5 cellular contexts compared by ENCODE assay signal in the genomic region with DNA sequence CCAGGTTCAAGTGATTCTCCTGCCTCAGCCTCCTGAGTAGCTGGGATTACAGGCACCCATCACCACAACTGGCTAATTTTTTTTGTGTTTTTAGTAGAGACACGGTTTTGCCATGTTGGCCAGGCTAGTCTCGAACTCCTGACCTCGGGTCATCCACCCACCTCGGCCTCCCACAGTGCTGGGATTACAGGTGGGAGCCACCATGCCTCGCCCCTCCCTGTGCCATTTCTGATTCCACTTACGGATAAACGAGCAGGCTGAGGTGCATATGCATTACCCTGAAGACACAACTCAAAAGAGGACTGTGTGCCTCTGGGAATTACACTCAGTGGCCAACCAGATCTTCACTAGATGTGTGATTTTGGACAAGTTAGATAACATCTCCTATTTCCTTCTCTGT. TPM values are rescaled to one million over a fixed set of nuclear protein-coding genes. Genes with fewer than 3 reads are reported as not detected.
"Had no signal": no experiment of that assay in that cellular context is flagged by ENCODE, and none has a peak within 500 bp of the region (broad histone marks: within the 10 kb centered on the region; RNA-seq: fewer than 3 reads in every experiment).

No MANE protein-coding gene starts in this region.

RNA-seq across cellular contexts. Expression of gene EMX2, which starts 35.5 kb away (rescaled TPM):
- total RNA-seq: HepG2, HT-29, IMR-90, K562 had no signal
- polyA plus RNA-seq: HepG2, IgD-negative memory B cell, IMR-90, K562 had no signal
